Comparison of ENCODE assay signal across 18 cellular contexts in genomic region chr1:147821883-147822282, GRCh38.
DNase-seq lines count a peak whose midpoint lies in the region; ATAC-seq and TF ChIP-seq lines count a peak whose summit lies in the region.
"Had no signal": no experiment of that assay in that cellular context is flagged by ENCODE, and none has a peak within 500 bp of the region (broad histone marks: within the 10 kb centered on the region; RNA-seq: fewer than 3 reads in every experiment).

No MANE protein-coding gene starts in this region.

- H3K9ac ChIP-seq in fibroblast of lung (ENCODE audit: insufficient read depth, low read length) (no peak overlapping the region), subcutaneous abdominal adipose tissue (ENCODE audit: low read length in 5 of 5) (no peak overlapping the region)
- H3K9ac ChIP-seq: BLaER1 had no signal

- TF ChIP-seq CTCF in PC-9 (conservative IDR thresholded peaks at IDR 0.05) (no peak), fibroblast of lung (conservative IDR thresholded peaks at IDR 0.05 in 1 of 2, IDR thresholded peaks at IDR 0.05 in 1 of 2; ENCODE audit: low read depth in 1 of 2, low read length in 2 of 2) (no peak), lower lobe of right lung (IDR thresholded peaks at IDR 0.05) (no peak)

- H3K9me3 ChIP-seq in PC-9 (ENCODE audit: insufficient read depth, low read depth): 0 out of 2 replicates have a peak, but pooled peaks cover 3% of the 10 kb centered on the region
- H3K9me3 ChIP-seq in fibroblast of lung (ENCODE audit: control insufficient read depth, insufficient read depth, low read depth, low read length): no peaks in the 10 kb centered on the region
- H3K9me3 ChIP-seq in lower lobe of right lung: no peaks in the 10 kb centered on the region
- H3K9me3 ChIP-seq in subcutaneous abdominal adipose tissue (ENCODE audit: control insufficient read depth in 5 of 5, low read length in 5 of 5): no peaks in the 10 kb centered on the region
- H3K9me3 ChIP-seq: BLaER1 had no signal

- intact Hi-C loops in PC-9 (cut with micrococcal nuclease; ENCODE audit: unreplicated experiment): no loop called here
- intact Hi-C loops in lower lobe of right lung (cut with DNase I): no loop called here

- H4K20me1 ChIP-seq in PC-9 (ENCODE audit: insufficient read depth) (no peaks in the 10 kb centered on the region), fibroblast of lung (ENCODE audit: control insufficient read depth, extremely low read depth, insufficient read depth, low read length) (no peaks in the 10 kb centered on the region)
- H4K20me1 ChIP-seq: BLaER1 had no signal

- no peaks in the 10 kb centered on the region for H3K36me3 ChIP-seq in PC-9 (ENCODE audit: low read depth)
- no peaks in the 10 kb centered on the region for H3K36me3 ChIP-seq in fibroblast of lung (ENCODE audit: control insufficient read depth, insufficient read depth, low read length)
- no peaks in the 10 kb centered on the region for H3K36me3 ChIP-seq in lower lobe of right lung
- no peaks in the 10 kb centered on the region for H3K36me3 ChIP-seq in subcutaneous abdominal adipose tissue (ENCODE audit: control insufficient read depth in 5 of 5, insufficient read depth in 5 of 5, low read length in 5 of 5)
- H3K36me3 ChIP-seq: BLaER1, brain microvascular endothelial cell had no signal

- H2AFZ ChIP-seq in PC-9: no peak overlapping the region
- no peak overlapping the region for H2AFZ ChIP-seq in fibroblast of lung (ENCODE audit: low read length)

- H3F3A ChIP-seq in PC-9 (ENCODE audit: insufficient read depth, low read depth): peaks cover 26% of the 10 kb centered on the region

- peak overlapping the region; percentile 41 for H3K4me2 ChIP-seq in PC-9
- H3K4me2 ChIP-seq in fibroblast of lung (ENCODE audit: extremely low read depth, insufficient read depth, low read length): no peak overlapping the region
- H3K4me2 ChIP-seq: BLaER1 had no signal

- BruUV-seq in PC-9 (replicated peaks; lab: Mats Ljungman, UMichigan): no TSS peak

- CTCF ChIA-PET in PC-9 (lab: Charles Lee): interaction anchor here (0.6 to 0.9 kb wide), 3 partner anchors 11 to 68 kb away, joined by 3 to 9 read pairs (median 3); no protein-coding TSS in a partner anchor

- no peaks in the 10 kb centered on the region for H3K9me2 ChIP-seq in PC-9 (ENCODE audit: insufficient read depth)

- H3K79me2 ChIP-seq in PC-9 (ENCODE audit: low read depth) (no peaks in the 10 kb centered on the region), fibroblast of lung (ENCODE audit: control insufficient read depth, insufficient read depth, low read length) (no peaks in the 10 kb centered on the region)

- peak overlapping the region; percentile 83 for H3K27ac ChIP-seq in PC-9
- H3K27ac ChIP-seq in fibroblast of lung (ENCODE audit: insufficient read depth, low read length): no peak overlapping the region
- no peak overlapping the region for H3K27ac ChIP-seq in lower lobe of right lung
- peak overlapping the region; percentile 74 for H3K27ac ChIP-seq in subcutaneous abdominal adipose tissue (ENCODE audit: low read depth, low read length)
- H3K27ac ChIP-seq: BLaER1, brain microvascular endothelial cell had no signal

- ATAC-seq in lower lobe of right lung: peak; percentile 78 to 79

- H3K4me3 ChIP-seq in PC-9 (no peak overlapping the region), fibroblast of lung (replicated peaks in 1 of 4; ENCODE audit: control extremely low read depth in 1 of 4, insufficient read depth in 1 of 4, low read depth in 3 of 4, low read length in 4 of 4) (no peak overlapping the region), lower lobe of right lung (no peak overlapping the region), subcutaneous abdominal adipose tissue (ENCODE audit: low read depth in 1 of 5, low read length in 5 of 5) (no peak overlapping the region)
- H3K4me3 ChIP-seq: BLaER1 had no signal

- H3K4me1 ChIP-seq in PC-9 (replicated peaks; ENCODE audit: insufficient read depth) (peaks cover 38% of the 10 kb centered on the region), fibroblast of lung (ENCODE audit: control insufficient read depth, extremely low read depth, insufficient read depth, low read length) (no peaks in the 10 kb centered on the region), lower lobe of right lung (peaks cover 5% of the 10 kb centered on the region), subcutaneous abdominal adipose tissue (ENCODE audit: control insufficient read depth in 5 of 5, insufficient read depth in 5 of 5, low read length in 5 of 5) (peaks cover 9 to 36% (median 25%) of the 10 kb centered on the region in 5 donors)
- H3K4me1 ChIP-seq: BLaER1 had no signal

- H3K27me3 ChIP-seq in PC-9 (ENCODE audit: insufficient read depth, low read depth) (no peaks in the 10 kb centered on the region), fibroblast of lung (ENCODE audit: control insufficient read depth, insufficient read depth, low read length) (no peaks in the 10 kb centered on the region), lower lobe of right lung (ENCODE audit: low read depth) (no peaks in the 10 kb centered on the region), subcutaneous abdominal adipose tissue (ENCODE audit: control insufficient read depth in 5 of 5, insufficient read depth in 4 of 5, low read length in 5 of 5) (no peaks in the 10 kb centered on the region)
- H3K27me3 ChIP-seq: BLaER1, brain microvascular endothelial cell had no signal

- POLR2A ChIA-PET in PC-9 (lab: Charles Lee; ENCODE audit: unreplicated experiment): no interaction called here

- no peak for DNase-seq in PC-9
- peak; percentile 9 to 91 for DNase-seq in fibroblast of lung (ENCODE audit: low read depth in 2 of 2)
- no peak for DNase-seq in lower lobe of right lung
- DNase-seq in activated CD8-positive, alpha-beta memory T cell treated with anti-CD3 and anti-CD28 coated beads, Interleukin-2, amount 50 U/mL, for 48 hours: no peak
- no peak for DNase-seq in NCI-H774 (lab: John Stamatoyannopoulos, UW)
- DNase-seq in NCI-H1092 treated with DMSO at 0.1 percent for 48 hours (lab: John Stamatoyannopoulos, UW): no peak
- no peak for DNase-seq in stimulated activated CD4-positive, alpha-beta T cell treated with anti-CD3 and anti-CD28 coated beads, Interleukin-4, amount 100 ng/mL, for 1 hour
- DNase-seq: activated CD4-positive, alpha-beta T cell treated with anti-CD3 and anti-CD28 coated beads for 1 hour; activated CD8-positive, alpha-beta memory T cell treated with anti-CD3 and anti-CD28 coated beads, Interleukin-2, amount 50 U/mL, for 4 hours; activated naive CD4-positive, alpha-beta T cell treated with anti-CD3 and anti-CD28 coated beads, Interleukin-2, amount 10 ng/mL, durations not matched to agents 7 days and 5 days; brain microvascular endothelial cell; DMS153; KG1; NCI-H1105 treated with DMSO at 0.1 percent for 48 hours; NCI-H2171; SHP77 had no signal

Comparison
In these comparisons a context has a peak if more than half of its experiments do, and no peak if none do; other contexts are left out.
1. DNase-seq: peak in fibroblast of lung (2 of 2); none in PC-9 (0 of 2), lower lobe of right lung (single experiment), activated CD8-positive, alpha-beta memory T cell treated with anti-CD3 and anti-CD28 coated beads, Interleukin-2, amount 50 U/mL, for 48 hours (single experiment), NCI-H774 (single experiment), NCI-H1092 treated with DMSO at 0.1 percent for 48 hours (single experiment) and stimulated activated CD4-positive, alpha-beta T cell treated with anti-CD3 and anti-CD28 coated beads, Interleukin-4, amount 100 ng/mL, for 1 hour (single experiment).
2. H3K27ac ChIP-seq: peak in PC-9 (single experiment) and subcutaneous abdominal adipose tissue (single experiment); none in fibroblast of lung (single experiment) and lower lobe of right lung (single experiment).